In genomic region chr3:10025205-10026083, GRCh38 we compare ENCODE assay signal across 8 cellular contexts. TPM values are rescaled to one million over a fixed set of nuclear protein-coding genes. Genes with fewer than 3 reads are reported as not detected.
DNase-seq lines count a peak whose midpoint lies in the region; ATAC-seq and TF ChIP-seq lines count a peak whose summit lies in the region.

No MANE protein-coding gene starts in this region.

- peak overlapping the region; percentile 90 for H3K9ac ChIP-seq in MM.1S (ENCODE audit: low read length)
- peak overlapping the region; percentile 98 for H3K9ac ChIP-seq in endocrine pancreas (ENCODE audit: control insufficient read depth, insufficient read depth, low read length)

- H3K4me3 Mint-ChIP-seq in CD4-positive, CD25-positive, alpha-beta regulatory T cell = peak overlapping the region; percentile 96 to 99 (median 98)
- peak overlapping the region; percentile 95 for H3K4me3 Mint-ChIP-seq in neural crest cell

- no peaks in the 10 kb centered on the region for H3K27me3 Mint-ChIP-seq in CD4-positive, CD25-positive, alpha-beta regulatory T cell
- no peaks in the 10 kb centered on the region for H3K27me3 Mint-ChIP-seq in neural crest cell (ENCODE audit: low read depth)

- no peaks in the 10 kb centered on the region for H3K27me3 ChIP-seq in CD4-positive, CD25-positive, alpha-beta regulatory T cell (ENCODE audit: control insufficient read depth, insufficient read depth, low read length)
- H3K27me3 ChIP-seq in MM.1S (replicated peaks; ENCODE audit: insufficient read depth, low read length) = no peaks in the 10 kb centered on the region
- H3K27me3 ChIP-seq in endocrine pancreas (ENCODE audit: control insufficient read depth, insufficient read depth, low read length) = no peaks in the 10 kb centered on the region

- peak overlapping the region; percentile 97 for H2AFZ ChIP-seq in MM.1S (ENCODE audit: low read length)

- no peak for DNase-seq in CD4-positive, CD25-positive, alpha-beta regulatory T cell
- peak; percentile 24 for DNase-seq in MM.1S
- no peak for DNase-seq in neural crest cell (ENCODE audit: low read depth, low spot score)
- DNase-seq in C1 segment of cervical spinal cord (lab: John Stamatoyannopoulos, UW) = no peak

- TF ChIP-seq CTCF in MM.1S (IDR thresholded peaks at IDR 0.05; ENCODE audit: low read length) (no peak), neural crest cell (conservative IDR thresholded peaks at IDR 0.05) (no peak)

- H3K9me3 ChIP-seq in CD4-positive, CD25-positive, alpha-beta regulatory T cell (ENCODE audit: control insufficient read depth in 2 of 2, low read length in 2 of 2) = no peaks in the 10 kb centered on the region
- H3K9me3 ChIP-seq in MM.1S (replicated peaks; ENCODE audit: insufficient read depth, low read length) = no peaks in the 10 kb centered on the region
- no peaks in the 10 kb centered on the region for H3K9me3 ChIP-seq in endocrine pancreas (ENCODE audit: control insufficient read depth, low read length)

- peaks cover 19% of the 10 kb centered on the region for H3K4me1 ChIP-seq in CD4-positive, CD25-positive, alpha-beta regulatory T cell (ENCODE audit: control insufficient read depth, insufficient read depth, low read length, poor library complexity, severe bottlenecking)
- H3K4me1 ChIP-seq in MM.1S (ENCODE audit: low read length) = peaks cover 6% of the 10 kb centered on the region; the same call in 1 of the 2 replicates
- peaks cover 4% of the 10 kb centered on the region for H3K4me1 ChIP-seq in endocrine pancreas (ENCODE audit: control insufficient read depth, insufficient read depth, low read length)

- H3K36me3 ChIP-seq in CD4-positive, CD25-positive, alpha-beta regulatory T cell (ENCODE audit: control insufficient read depth, insufficient read depth, low read length) = peaks cover 37% of the 10 kb centered on the region
- H3K36me3 ChIP-seq in MM.1S (replicated peaks; ENCODE audit: insufficient read depth, low read length) (no peaks in the 10 kb centered on the region), endocrine pancreas (ENCODE audit: control insufficient read depth, insufficient read depth, low read length) (no peaks in the 10 kb centered on the region)

- no peaks in the 10 kb centered on the region for H3K9me2 ChIP-seq in MM.1S (replicated peaks; ENCODE audit: insufficient read depth, low read length)

- ATAC-seq in CD4-positive, CD25-positive, alpha-beta regulatory T cell (ENCODE audit: low read depth in 2 of 2) = no peak
- ATAC-seq in HG03460 (IDR thresholded peaks at IDR 0.05; ENCODE audit: unreplicated experiment) = no peak
- ATAC-seq in HG02938 (IDR thresholded peaks at IDR 0.05; ENCODE audit: unreplicated experiment) = no peak
- ATAC-seq in HG03432 (IDR thresholded peaks at IDR 0.05; ENCODE audit: unreplicated experiment) = no peak

- no peaks in the 10 kb centered on the region for H4K20me1 ChIP-seq in MM.1S (ENCODE audit: insufficient read depth, low read length)

- H3K79me2 ChIP-seq in MM.1S (ENCODE audit: low read length) = peaks cover 61% of the 10 kb centered on the region

- peaks cover 15 to 41% (median 21%) of the 10 kb centered on the region in 4 donors for H3K4me1 Mint-ChIP-seq in CD4-positive, CD25-positive, alpha-beta regulatory T cell
- peaks cover 24% of the 10 kb centered on the region for H3K4me1 Mint-ChIP-seq in neural crest cell

- H3K36me3 Mint-ChIP-seq in CD4-positive, CD25-positive, alpha-beta regulatory T cell = peaks cover 20% of the 10 kb centered on the region
- peaks cover 3% of the 10 kb centered on the region for H3K36me3 Mint-ChIP-seq in neural crest cell (ENCODE audit: low read depth)

- peak overlapping the region; percentile 82 for H3K27ac ChIP-seq in CD4-positive, CD25-positive, alpha-beta regulatory T cell (ENCODE audit: insufficient read depth, low read length, poor library complexity, severe bottlenecking)
- H3K27ac ChIP-seq in MM.1S (ENCODE audit: low read length) = peak overlapping the region; percentile 78; the same call in 1 of the 2 replicates

- H3F3A ChIP-seq in MM.1S (ENCODE audit: insufficient read depth, low read length) = peaks cover 6% of the 10 kb centered on the region; the same call in 1 of the 2 replicates

- H3K4me3 ChIP-seq in CD4-positive, CD25-positive, alpha-beta regulatory T cell (ENCODE audit: low read depth, low read length) = peak overlapping the region; percentile 96
- peak overlapping the region; percentile 96 for H3K4me3 ChIP-seq in MM.1S (ENCODE audit: low read length)
- peak overlapping the region; percentile 92 for H3K4me3 ChIP-seq in endocrine pancreas (ENCODE audit: control insufficient read depth, insufficient read depth, low read length)

- no peaks in the 10 kb centered on the region for H3K9me3 Mint-ChIP-seq in CD4-positive, CD25-positive, alpha-beta regulatory T cell
- H3K9me3 Mint-ChIP-seq in neural crest cell = no peaks in the 10 kb centered on the region

- H3K27ac Mint-ChIP-seq in CD4-positive, CD25-positive, alpha-beta regulatory T cell = peak overlapping the region; percentile 95 to 98 (median 98)
- peak overlapping the region; percentile 96 for H3K27ac Mint-ChIP-seq in neural crest cell (ENCODE audit: unreplicated experiment)

- H3K4me2 ChIP-seq in MM.1S (ENCODE audit: low read depth, low read length) = peak overlapping the region; percentile 77

RNA-seq across cellular contexts. Expression of gene FANCD2, which starts 0.8 kb away (rescaled TPM):
- total RNA-seq in CD4-positive, CD25-positive, alpha-beta regulatory T cell = 18.5 TPM
- 10 to 100 TPM in 2 of 4 donors, 1 to 10 TPM in 2; 4.5 to 62.8 (median 8.3) TPM for polyA plus RNA-seq in CD4-positive, CD25-positive, alpha-beta regulatory T cell
- 65.4 and 67.9 TPM in 2 replicates for total RNA-seq in neural crest cell

RNA-seq across cellular contexts. Expression of gene EMC3, which starts 38.8 kb away (rescaled TPM):
- total RNA-seq in CD4-positive, CD25-positive, alpha-beta regulatory T cell = 57.2 TPM
- polyA plus RNA-seq in CD4-positive, CD25-positive, alpha-beta regulatory T cell = 10 to 100 TPM; 56.9 to 88.2 (median 74.4) TPM
- total RNA-seq in neural crest cell = 39.8 and 42.6 TPM in 2 replicates
